Comparison of ENCODE assay signal across 23 cellular contexts in the genomic region with DNA sequence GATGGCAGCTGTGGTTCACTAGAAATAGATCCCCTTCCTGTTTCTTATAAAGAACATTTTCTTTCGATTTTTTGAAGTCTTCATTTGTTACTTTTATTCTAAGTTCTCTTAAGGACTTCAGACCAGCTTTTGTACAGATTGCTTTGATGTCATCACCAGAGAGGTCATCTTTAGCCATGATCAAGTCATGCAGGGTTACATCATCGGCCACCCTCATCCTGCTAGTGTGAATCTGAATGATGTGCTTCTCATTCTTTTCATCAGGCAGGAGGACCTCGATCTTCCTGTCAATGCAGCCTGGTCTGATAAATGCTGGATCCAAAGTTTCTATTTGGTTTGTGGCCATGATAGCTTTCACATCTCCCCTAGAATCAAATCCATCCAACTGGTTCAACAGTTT.
"Had no signal": no experiment of that assay in that cellular context is flagged by ENCODE, and none has a peak within 500 bp of the region (broad histone marks: within the 10 kb centered on the region; RNA-seq: fewer than 3 reads in every experiment).

No MANE protein-coding gene starts in this region.

- H3K9me3 ChIP-seq: gastroesophageal sphincter, lower lobe of right lung had no signal

- H3K4me2 ChIP-seq: hepatocyte had no signal

- ATAC-seq: foreskin keratinocyte; gastroesophageal sphincter; heart left ventricle; left cardiac atrium; left lung; left ventricle myocardium superior; lower lobe of right lung; mucosa of descending colon; naive thymus-derived CD8-positive, alpha-beta T cell had no signal

- H2AFZ ChIP-seq: hepatocyte had no signal

- H3K27ac ChIP-seq: coronary artery, dorsolateral prefrontal cortex, esophagus muscularis mucosa, foreskin keratinocyte, gastroesophageal sphincter, heart left ventricle, hepatocyte, left lung, lower lobe of right lung had no signal

- H3K4me1 ChIP-seq: esophagus muscularis mucosa, foreskin keratinocyte, gastroesophageal sphincter, heart left ventricle, left lung, lower lobe of right lung had no signal

- H3K27me3 ChIP-seq: dorsolateral prefrontal cortex, esophagus muscularis mucosa, foreskin keratinocyte, gastroesophageal sphincter, heart left ventricle, hepatocyte, left lung had no signal

- DNase-seq: dermis blood vessel endothelial cell; dorsolateral prefrontal cortex; effector CD4-positive, alpha-beta T cell; effector memory CD4-positive, alpha-beta T cell; foreskin keratinocyte; heart left ventricle; hypothalamus; immature natural killer cell; islet precursor cell; kidney; kidney glomerular epithelial cell; left cardiac atrium; left ventricle myocardium superior; lower lobe of right lung; mesenchymal stem cell; mucosa of descending colon; naive B cell; naive thymus-derived CD8-positive, alpha-beta T cell had no signal

- H3K36me3 ChIP-seq: esophagus muscularis mucosa, gastroesophageal sphincter, heart left ventricle, left lung, lower lobe of right lung had no signal

- H3K79me2 ChIP-seq: hepatocyte had no signal

- H3K4me3 ChIP-seq: coronary artery, dorsolateral prefrontal cortex, esophagus muscularis mucosa, gastroesophageal sphincter, heart left ventricle, hepatocyte, left lung, lower lobe of right lung, mucosa of descending colon had no signal
